ENCODE assay signal across 20 cellular contexts in genomic region chr6:7912024-7912423, GRCh38. TPM values are rescaled to one million over a fixed set of nuclear protein-coding genes. Genes with fewer than 3 reads are reported as not detected.
DNase-seq lines count a peak whose midpoint lies in the region; ATAC-seq and TF ChIP-seq lines count a peak whose summit lies in the region.
"Had no signal": no experiment of that assay in that cellular context is flagged by ENCODE, and none has a peak within 500 bp of the region (broad histone marks: within the 10 kb centered on the region; RNA-seq: fewer than 3 reads in every experiment).

No MANE protein-coding gene starts in this region.

- no peaks in the 10 kb centered on the region for H3K9me3 Mint-ChIP-seq in Calu3 (ENCODE audit: low read depth, unreplicated experiment)
- H3K9me3 Mint-ChIP-seq: activated CD4-positive, alpha-beta memory T cell treated with anti-CD3 and anti-CD28 coated beads, Interleukin-2, amount 10 ng/mL, durations not matched to agents 7 days and 5 days; nephron progenitor cell had no signal

- H3K36me3 Mint-ChIP-seq in Calu3 (ENCODE audit: insufficient read depth, unreplicated experiment) = peaks cover 15% of the 10 kb centered on the region
- H3K36me3 Mint-ChIP-seq: activated naive CD8-positive, alpha-beta T cell had no signal

- H3K27me3 ChIP-seq in colonic mucosa (no peaks in the 10 kb centered on the region), right cardiac atrium (ENCODE audit: control insufficient read depth, insufficient read depth) (no peaks in the 10 kb centered on the region), A673 (replicated peaks; ENCODE audit: insufficient read depth, low read depth, low read length, poor library complexity) (peaks cover 14% of the 10 kb centered on the region)
- H3K27me3 ChIP-seq: suprapubic skin had no signal

- H3K4me1 ChIP-seq in colonic mucosa (no peaks in the 10 kb centered on the region), right cardiac atrium (ENCODE audit: control insufficient read depth, insufficient read depth, low read length) (peaks cover 10% of the 10 kb centered on the region), A673 (ENCODE audit: insufficient read depth, low read length, poor library complexity, severe bottlenecking) (peaks cover 5% of the 10 kb centered on the region)

- peaks cover 8% of the 10 kb centered on the region for H3K4me1 Mint-ChIP-seq in Calu3 (ENCODE audit: low read depth, unreplicated experiment)

- 76% methylated on average over 6 of the region's 6 CpGs for WGBS in right cardiac atrium

- no peaks in the 10 kb centered on the region for H3K9me3 ChIP-seq in colonic mucosa
- no peaks in the 10 kb centered on the region for H3K9me3 ChIP-seq in right cardiac atrium (ENCODE audit: control insufficient read depth, low read length)
- no peaks in the 10 kb centered on the region for H3K9me3 ChIP-seq in A673 (ENCODE audit: low read depth, low read length, poor library complexity, severe bottlenecking)
- H3K9me3 ChIP-seq: Caco-2, mucosa of descending colon, suprapubic skin had no signal

- DNase-seq in NCI-H69 (lab: John Stamatoyannopoulos, UW) = peak; percentile 57
- no peak for DNase-seq in colonic mucosa
- DNase-seq in right cardiac atrium = peak; percentile 68 to 80 (median 72)
- DNase-seq in skeletal muscle cell (ENCODE audit: low read depth) = peak; percentile 17
- no peak for DNase-seq in Calu3
- DNase-seq in A673 (ENCODE audit: low spot score) = no peak
- DNase-seq: activated CD4-positive, alpha-beta memory T cell treated with anti-CD3 and anti-CD28 coated beads, Interleukin-2, amount 10 ng/mL, durations not matched to agents 7 days and 5 days; central memory CD4-positive, alpha-beta T cell; IMR-90; nephron progenitor cell; stimulated activated CD4-positive, alpha-beta T cell treated with anti-CD3 and anti-CD28 coated beads, Interleukin-15, amount 100 ng/mL, for 24 hours; stimulated activated naive CD4-positive, alpha-beta T cell had no signal

- BruUV-seq in Calu3 (replicated peaks; lab: Mats Ljungman, UMichigan) = no TSS peak
- BruUV-seq in A673 (replicated peaks; lab: Mats Ljungman, UMichigan) = no TSS peak

- CTCF ChIA-PET in Calu3 (lab: Charles Lee) = no interaction called here
- CTCF ChIA-PET in A673 (lab: Charles Lee) = no interaction called here

- ATAC-seq in right cardiac atrium (peak; percentile 17 to 25), HG03521 (IDR thresholded peaks at IDR 0.05; ENCODE audit: unreplicated experiment) (no peak), HG02973 (IDR thresholded peaks at IDR 0.05; ENCODE audit: unreplicated experiment) (no peak)

- H3K27me3 Mint-ChIP-seq in Calu3 (ENCODE audit: unreplicated experiment) = no peaks in the 10 kb centered on the region
- H3K27me3 Mint-ChIP-seq: activated CD4-positive, alpha-beta memory T cell treated with anti-CD3 and anti-CD28 coated beads, Interleukin-2, amount 10 ng/mL, durations not matched to agents 7 days and 5 days; activated naive CD8-positive, alpha-beta T cell had no signal

- no peaks in the 10 kb centered on the region for H3K36me3 ChIP-seq in colonic mucosa
- H3K36me3 ChIP-seq in A673 (ENCODE audit: insufficient read depth, low read length, poor library complexity, severe bottlenecking) = no peaks in the 10 kb centered on the region
- H3K36me3 ChIP-seq: suprapubic skin had no signal

- no peak overlapping the region for H3K27ac Mint-ChIP-seq in Calu3 (ENCODE audit: unreplicated experiment)
- H3K27ac Mint-ChIP-seq: activated CD4-positive, alpha-beta memory T cell treated with anti-CD3 and anti-CD28 coated beads, Interleukin-2, amount 10 ng/mL, durations not matched to agents 7 days and 5 days; nephron progenitor cell had no signal

- intact Hi-C loops in colonic mucosa (cut with DNase I) (loop anchor here (10.0 kb wide), 1 partner anchor 187 kb away; the partner anchor contains the start of gene BMP6), right cardiac atrium (cut with DNase I) (loop anchor here in 1 of 4 donors (2.0 kb wide), 1 partner anchor 63 kb away; no protein-coding TSS in a partner anchor), Calu3 (cut with micrococcal nuclease; ENCODE audit: unreplicated experiment) (loop anchor here (5.0 kb wide), 1 partner anchor 65 kb away; no protein-coding TSS in a partner anchor), A673 (cut with micrococcal nuclease; ENCODE audit: unreplicated experiment) (no loop called here)

- H3K27ac ChIP-seq in colonic mucosa = peak overlapping the region; percentile 67
- no peak overlapping the region for H3K27ac ChIP-seq in right cardiac atrium (ENCODE audit: low read length)
- no peak overlapping the region for H3K27ac ChIP-seq in A673 (ENCODE audit: low read depth, low read length, poor library complexity, severe bottlenecking)
- H3K27ac ChIP-seq: C4-2B, suprapubic skin had no signal

- H3K9ac ChIP-seq in colonic mucosa (ENCODE audit: low read depth in 2 of 2, low read length in 2 of 2) = peak overlapping the region in 1 of 2 donors; percentile 85

- H3K4me3 Mint-ChIP-seq in Calu3 (ENCODE audit: low read depth, unreplicated experiment) = no peak overlapping the region
- H3K4me3 Mint-ChIP-seq: activated CD4-positive, alpha-beta memory T cell treated with anti-CD3 and anti-CD28 coated beads, Interleukin-2, amount 10 ng/mL, durations not matched to agents 7 days and 5 days; activated naive CD8-positive, alpha-beta T cell; nephron progenitor cell had no signal

- TF ChIP-seq CTCF in colonic mucosa (IDR thresholded peaks at IDR 0.05) (no peak), Calu3 (IDR thresholded peaks at IDR 0.05; ENCODE audit: unreplicated experiment) (no peak), A673 (conservative IDR thresholded peaks at IDR 0.05; ENCODE audit: low read depth, low read length) (no peak)

- H3K4me3 ChIP-seq in colonic mucosa = no peak overlapping the region
- H3K4me3 ChIP-seq in right cardiac atrium (ENCODE audit: low read length) = no peak overlapping the region
- no peak overlapping the region for H3K4me3 ChIP-seq in skeletal muscle cell (ENCODE audit: low read depth, low read length)
- no peak overlapping the region for H3K4me3 ChIP-seq in A673 (ENCODE audit: low read depth, low read length, poor library complexity, severe bottlenecking)
- H3K4me3 ChIP-seq: lung, mucosa of descending colon, suprapubic skin had no signal

- POLR2A ChIA-PET in A673 (lab: Charles Lee; ENCODE audit: low non-redundant PET) = no interaction called here

RNA-seq across cellular contexts. Expression of gene TXNDC5, which starts 1.4 kb away (rescaled TPM):
- total RNA-seq in colonic mucosa (100 to 1,000 TPM in 1 of 2 donors, 10 to 100 TPM in 1; 82.2 to 126 TPM), right cardiac atrium (10 to 100 TPM; 47.0 to 59.5 (median 57.4) TPM), Calu3 (2022) (81.3 and 111 TPM in 2 replicates), A673 (2021) (134 and 139 TPM in 2 replicates)
- polyA plus RNA-seq in right cardiac atrium = 38.2 TPM

Comparison
In these comparisons a context has a peak if more than half of its experiments do, and no peak if none do; other contexts are left out.
1. DNase-seq: peak in NCI-H69 (single experiment), right cardiac atrium (3 of 3) and skeletal muscle cell (single experiment); none in colonic mucosa (single experiment), Calu3 (single experiment) and A673 (single experiment).
2. ATAC-seq: peak in right cardiac atrium (2 of 2); none in HG03521 (single experiment) and HG02973 (single experiment).